ENCODE assay signal across 9 cellular contexts in genomic region chr12:54018608-54018984, GRCh38. TPM values are rescaled to one million over a fixed set of nuclear protein-coding genes. Genes with fewer than 3 reads are reported as not detected.
DNase-seq lines count a peak whose midpoint lies in the region; ATAC-seq and TF ChIP-seq lines count a peak whose summit lies in the region.
"Had no signal": no experiment of that assay in that cellular context is flagged by ENCODE, and none has a peak within 500 bp of the region (broad histone marks: within the 10 kb centered on the region; RNA-seq: fewer than 3 reads in every experiment).

No MANE protein-coding gene starts in this region.

- peak overlapping the region; percentile 89 for H3K4me2 ChIP-seq in GM23338

- H2AFZ ChIP-seq in GM23338: peak overlapping the region; percentile 80; the same call in 1 of the 2 replicates

- no peak overlapping the region for H3K27ac Mint-ChIP-seq in GM23338

- H3K27ac ChIP-seq in GM23338 (ENCODE audit: low read depth): no peak overlapping the region
- peak overlapping the region in 2 of 4 donors; percentile 22 to 61 for H3K27ac ChIP-seq in esophagus muscularis mucosa (replicated peaks in 1 of 4)
- peak overlapping the region; percentile 99 for H3K27ac ChIP-seq in skeletal muscle tissue (ENCODE audit: low read depth, low read length)

- no peaks in the 10 kb centered on the region for H3K79me2 ChIP-seq in GM23338 (replicated peaks; ENCODE audit: insufficient read depth)

- H3K9me3 ChIP-seq in NT2/D1 (ENCODE audit: insufficient read depth, low read length) (no peaks in the 10 kb centered on the region), esophagus muscularis mucosa (no peaks in the 10 kb centered on the region), skeletal muscle tissue (ENCODE audit: control insufficient read depth in 3 of 3, low read length in 3 of 3) (no peaks in the 10 kb centered on the region)

- peaks cover 43% of the 10 kb centered on the region for H4K20me1 ChIP-seq in GM23338 (replicated peaks; ENCODE audit: insufficient read depth)

- peaks cover 38% of the 10 kb centered on the region; the same call in 1 of the 2 replicates for H3F3A ChIP-seq in GM23338 (replicated peaks; ENCODE audit: low read depth)

- no peak for TF ChIP-seq POLR2A in esophagus muscularis mucosa (IDR thresholded peaks at IDR 0.05; ENCODE audit: low read depth)

- H3K4me3 Mint-ChIP-seq in GM23338: peak overlapping the region; percentile 62

- peaks cover 30% of the 10 kb centered on the region for H3K4me1 Mint-ChIP-seq in GM23338

- H3K27me3 ChIP-seq in GM23338 (ENCODE audit: insufficient read depth) (peaks cover 100% of the 10 kb centered on the region), NT2/D1 (ENCODE audit: insufficient read depth, insufficient read length) (peaks cover 99% of the 10 kb centered on the region), esophagus muscularis mucosa (peaks cover 0 to 100% (median 52%) of the 10 kb centered on the region in 4 donors), skeletal muscle tissue (ENCODE audit: control insufficient read depth in 3 of 3, insufficient read depth in 3 of 3, low read length in 3 of 3) (no peaks in the 10 kb centered on the region)

- H3K9me3 Mint-ChIP-seq in GM23338: peaks cover 3% of the 10 kb centered on the region; the same call in 2 of the 3 replicates

- peak; percentile 70 for DNase-seq in GM23338 (ENCODE audit: low spot score)
- DNase-seq in NT2/D1 (ENCODE audit: low read depth, low spot score): no peak
- DNase-seq in esophagus muscularis mucosa (ENCODE audit: extremely low spot score): no peak
- DNase-seq in stimulated activated CD4-positive, alpha-beta T cell treated with anti-CD3 and anti-CD28 coated beads, Interleukin-1b, Interleukin-23, amount 100 ng/mL, for 48 hours: no peak
- no peak for DNase-seq in NCI-H1048 (lab: John Stamatoyannopoulos, UW)
- DNase-seq in NCI-H1092 (lab: John Stamatoyannopoulos, UW): no peak
- DNase-seq: T1000 had no signal

- intact Hi-C loops in esophagus muscularis mucosa (cut with DNase I): loop anchor here (10.0 kb wide), 1 partner anchor 346 kb away; the partner anchor contains the start of gene GPR84

- no peak overlapping the region for H3K9ac ChIP-seq in NT2/D1 (ENCODE audit: insufficient read length, low read depth)
- peak overlapping the region; percentile 90 to 98 (median 94) for H3K9ac ChIP-seq in skeletal muscle tissue (ENCODE audit: low read depth in 1 of 3, low read length in 3 of 3)

- no peak for ATAC-seq in GM23338
- ATAC-seq in HG03457 (IDR thresholded peaks at IDR 0.05; ENCODE audit: unreplicated experiment): no peak

- H3K36me3 Mint-ChIP-seq in GM23338 (ENCODE audit: low read depth): no peaks in the 10 kb centered on the region; the same call in 2 of the 3 replicates

- H3K27me3 Mint-ChIP-seq in GM23338 (ENCODE audit: insufficient read depth, low read depth, poor library complexity): peaks cover 98% of the 10 kb centered on the region

- TF ChIP-seq CTCF in GM23338 (conservative IDR thresholded peaks at IDR 0.05; ENCODE audit: low read depth in 2 of 2): no peak
- no peak for TF ChIP-seq CTCF in esophagus muscularis mucosa (IDR thresholded peaks at IDR 0.05)

- H3K4me3 ChIP-seq in GM23338 (peak overlapping the region; percentile 63), NT2/D1 (ENCODE audit: insufficient read length, low read depth) (peak overlapping the region; percentile 18), esophagus muscularis mucosa (peak overlapping the region; percentile 48 to 62 (median 53)), skeletal muscle tissue (ENCODE audit: low read length in 3 of 3) (peak overlapping the region; percentile 79 to 84 (median 81))

- H3K4me1 ChIP-seq in GM23338 (ENCODE audit: insufficient read depth): peaks cover 42% of the 10 kb centered on the region
- H3K4me1 ChIP-seq in NT2/D1 (ENCODE audit: insufficient read depth, insufficient read length): peaks cover 6% of the 10 kb centered on the region
- peaks cover 22 to 57% (median 44%) of the 10 kb centered on the region in 4 donors for H3K4me1 ChIP-seq in esophagus muscularis mucosa
- peaks cover 54 to 69% (median 54%) of the 10 kb centered on the region in 3 donors for H3K4me1 ChIP-seq in skeletal muscle tissue (ENCODE audit: control insufficient read depth in 3 of 3, insufficient read depth in 3 of 3, low read length in 3 of 3)

- H3K9me2 ChIP-seq in GM23338 (ENCODE audit: insufficient read depth): no peaks in the 10 kb centered on the region

- TF ChIP-seq EP300 in esophagus muscularis mucosa (IDR thresholded peaks at IDR 0.05): no peak

- 32% methylated on average over 22 of the region's 22 CpGs for WGBS in esophagus muscularis mucosa

- H3K36me3 ChIP-seq in GM23338 (ENCODE audit: insufficient read depth): no peaks in the 10 kb centered on the region; the same call in 1 of the 2 replicates
- H3K36me3 ChIP-seq in NT2/D1 (ENCODE audit: insufficient read depth, insufficient read length, low read length): no peaks in the 10 kb centered on the region
- H3K36me3 ChIP-seq in esophagus muscularis mucosa: no peaks in the 10 kb centered on the region
- no peaks in the 10 kb centered on the region for H3K36me3 ChIP-seq in skeletal muscle tissue (ENCODE audit: control insufficient read depth in 3 of 3, insufficient read depth in 3 of 3, low read length in 3 of 3)

TF ChIP-seq in GM23338, 12 proteins besides CTCF, POLR2A, EP300 and RAD21:
- no peak for TF ChIP-seq STAT1 (IDR thresholded peaks at IDR 0.05; ENCODE audit: unreplicated experiment)
- TF ChIP-seq EZH2 (IDR thresholded peaks at IDR 0.05; ENCODE audit: low read depth, unreplicated experiment): peak; percentile 3
TF ChIP-seq in GM23338: peak in this region for 1.

RNA-seq across cellular contexts. Expression of gene HOXC6, which starts 9.6 kb away (rescaled TPM):
- total RNA-seq in GM23338 (2014; rRNA removed; shearing (Covaris generic)): not detected in 2 replicates
- not detected in 2 replicates for polyA plus RNA-seq in GM23338 (2016; fragmentation: Nextera tagmentation; extraction: Ambion mirVana)
- total RNA-seq in esophagus muscularis mucosa: under 1 TPM in 3 of 4 donors, not detected in 1; 0.23 to 0.42 (median 0.32) TPM
- 2.6 TPM for total RNA-seq in skeletal muscle tissue

RNA-seq across cellular contexts. Expression of gene HOXC8, which starts 9.8 kb away (rescaled TPM):
- total RNA-seq in GM23338 (2014; rRNA removed; shearing (Covaris generic)): not detected in 2 replicates
- polyA plus RNA-seq in GM23338 (2016; fragmentation: Nextera tagmentation; extraction: Ambion mirVana): not detected in 2 replicates
- total RNA-seq in esophagus muscularis mucosa (not detected), skeletal muscle tissue (0.52 TPM)

RNA-seq across cellular contexts. Expression of gene HOXC5, which starts 14.3 kb away (rescaled TPM):
- total RNA-seq in GM23338 (2014; rRNA removed; shearing (Covaris generic)): not detected in 2 replicates
- polyA plus RNA-seq in GM23338 (2016; fragmentation: Nextera tagmentation; extraction: Ambion mirVana): not detected in 2 replicates
- total RNA-seq in esophagus muscularis mucosa (1 to 10 TPM in 1 of 4 donors, under 1 TPM in 1, not detected in 2; 0.83 to 2.0 TPM), skeletal muscle tissue (0.52 TPM)

RNA-seq across cellular contexts. Expression of gene HOXC9, which starts 18.6 kb away (rescaled TPM):
- not detected in 2 replicates for total RNA-seq in GM23338 (2014; rRNA removed; shearing (Covaris generic))
- polyA plus RNA-seq in GM23338 (2016; fragmentation: Nextera tagmentation; extraction: Ambion mirVana): not detected in 2 replicates
- not detected for total RNA-seq in esophagus muscularis mucosa
- 4.2 TPM for total RNA-seq in skeletal muscle tissue

RNA-seq across cellular contexts. Expression of gene HOXC10, which starts 33.6 kb away (rescaled TPM):
- total RNA-seq in GM23338 (2014; rRNA removed; shearing (Covaris generic)): not detected in 2 replicates
- polyA plus RNA-seq in GM23338 (2016; fragmentation: Nextera tagmentation; extraction: Ambion mirVana): not detected in 2 replicates
- total RNA-seq in esophagus muscularis mucosa (not detected), skeletal muscle tissue (3.7 TPM)

Comparison
In these comparisons a context has a peak if more than half of its experiments do, and no peak if none do; other contexts are left out.
1. H3K4me3 ChIP-seq: peak in every context shown above with its lines; median percentile 81 in skeletal muscle tissue; 63 in GM23338; 53 in esophagus muscularis mucosa; 18 in NT2/D1.